ENCODE assay signal across 16 cellular contexts in the genomic region with DNA sequence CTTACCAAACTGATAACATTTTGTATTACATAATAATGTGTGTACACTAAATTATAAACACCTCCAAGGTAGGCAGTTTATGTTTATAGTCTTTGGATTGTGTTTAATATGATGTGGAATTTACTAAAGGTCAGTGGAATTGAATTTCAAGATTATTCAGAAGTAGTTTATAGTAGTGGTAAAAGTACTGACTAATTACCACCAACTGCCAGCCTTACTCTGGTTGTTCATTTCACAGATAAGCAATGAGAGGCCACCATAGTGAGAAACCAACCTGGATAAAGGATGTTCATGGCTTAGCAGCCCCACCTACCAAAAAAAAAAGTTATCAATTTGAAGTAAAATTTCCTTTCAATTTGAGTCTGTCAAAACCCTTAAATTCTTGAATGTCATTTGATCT. TPM values are rescaled to one million over a fixed set of nuclear protein-coding genes. Genes with fewer than 3 reads are reported as not detected.
DNase-seq lines count a peak whose midpoint lies in the region; TF ChIP-seq lines count a peak whose summit lies in the region.
"Had no signal": no experiment of that assay in that cellular context is flagged by ENCODE, and none has a peak within 500 bp of the region (broad histone marks: within the 10 kb centered on the region; RNA-seq: fewer than 3 reads in every experiment).

No MANE protein-coding gene starts in this region.

- no peaks in the 10 kb centered on the region for H3K9me3 ChIP-seq in HEK293 (ENCODE audit: control insufficient read depth, insufficient read depth, low read depth, low read length)
- H3K9me3 ChIP-seq: SJSA1 had no signal

- H3K4me3 ChIP-seq in HEK293 (ENCODE audit: low read depth, low read length) = no peak overlapping the region
- H3K4me3 ChIP-seq: SJSA1 had no signal

- CTCF ChIA-PET in HEK293 (lab: Yijun Ruan, JAX) = interaction anchor here (0.6 to 1.7 kb wide), 15 partner anchors 21 to 1510 kb away, joined by 3 to 18 read pairs (median 4); no protein-coding TSS in a partner anchor

- DNase-seq in caudate nucleus (lab: John Stamatoyannopoulos, UW) = no peak
- DNase-seq in activated effector memory CD4-positive, alpha-beta T cell treated with Interleukin-2 at 50 U/mL for 16 hours = no peak
- no peak for DNase-seq in SIG-M5 treated with dmso at 0.1 percent for 504 hours (lab: John Stamatoyannopoulos, UW; ENCODE audit: unreplicated experiment)
- DNase-seq in NCI-H1417 (lab: John Stamatoyannopoulos, UW) = no peak
- DNase-seq: CD4-positive, alpha-beta T cell; DMS153; H9; KG1; NCI-H1105; NCI-H2029 treated with DMSO at 0.1 percent for 48 hours; NCI-H226 had no signal

- H3K36me3 ChIP-seq in HEK293 (ENCODE audit: control insufficient read depth in 2 of 2, insufficient read depth in 1 of 2, low read length in 2 of 2) = no peaks in the 10 kb centered on the region
- H3K36me3 ChIP-seq: SJSA1 had no signal

- H3K27ac ChIP-seq in HEK293 (ENCODE audit: extremely low read depth, low read depth, low read length) = no peak overlapping the region
- peak overlapping the region; percentile 74 for H3K27ac ChIP-seq in caudate nucleus (ENCODE audit: low read depth, low read length)
- H3K27ac ChIP-seq in layer of hippocampus (ENCODE audit: low read depth, low read length) = peak overlapping the region; percentile 43
- H3K27ac ChIP-seq in temporal lobe (ENCODE audit: low read depth, low read length) = peak overlapping the region; percentile 78
- H3K27ac ChIP-seq: HL-60, SJSA1 had no signal

- TF ChIP-seq CTCF in HEK293 (tag by site-specific recombination; IDR thresholded peaks at IDR 0.05) = no peak

- no peaks in the 10 kb centered on the region; the same call in 1 of the 2 replicates for H3K4me1 ChIP-seq in HEK293 (ENCODE audit: control insufficient read depth, insufficient read depth, low read length)
- H3K4me1 ChIP-seq: SJSA1 had no signal

- POLR2A ChIA-PET in HEK293 (lab: Yijun Ruan, JAX) = no interaction called here

- no peaks in the 10 kb centered on the region for H3K27me3 ChIP-seq in layer of hippocampus (ENCODE audit: control insufficient read depth, insufficient read depth, low read length)
- H3K27me3 ChIP-seq: SJSA1 had no signal

TF ChIP-seq in HEK293, 187 proteins besides CTCF, POLR2A, EP300 and RAD21:
- TF ChIP-seq FEZF1 (tag by site-specific recombination; IDR thresholded peaks at IDR 0.05) = 0 out of 2 replicates have a peak, but pooled peaks have one; percentile 7
- TF ChIP-seq ZNF239 (tag by site-specific recombination; IDR thresholded peaks at IDR 0.05) = no peak
- TF ChIP-seq KLF8 (tag by site-specific recombination; IDR thresholded peaks at IDR 0.05) = no peak

RNA-seq across cellular contexts. Expression of a gene that starts 54.0 kb away (rescaled TPM):
- 4.2 TPM for total RNA-seq in temporal lobe
